ENCODE assay signal across 32 cellular contexts in genomic region chr12:106001819-106002218, GRCh38.
"Had no signal": no experiment of that assay in that cellular context is flagged by ENCODE, and none has a peak within 500 bp of the region (broad histone marks: within the 10 kb centered on the region; RNA-seq: fewer than 3 reads in every experiment).

No MANE protein-coding gene starts in this region.

- H3K9me3 Mint-ChIP-seq: activated B cell treated with CpG ODN at 0.5 μM for 24 hours; activated CD4-positive, alpha-beta memory T cell treated with anti-CD3 and anti-CD28 coated beads for 36 hours; activated naive CD4-positive, alpha-beta T cell treated with anti-CD3 and anti-CD28 coated beads, Interleukin-2, amount 10 ng/mL, durations not matched to agents 7 days and 5 days; activated naive CD8-positive, alpha-beta T cell treated with anti-CD3 and anti-CD28 coated beads, Interleukin-2, amount 10 ng/mL, durations not matched to agents 7 days and 5 days; T-helper 2 cell treated with Interferon-gamma antibody and Interleukin-4, amounts not matched to agents 5 μg/mL and 100 μg/mL, for 36 hours had no signal

- H3K36me3 Mint-ChIP-seq: activated CD4-positive, alpha-beta memory T cell treated with anti-CD3 and anti-CD28 coated beads for 36 hours; activated CD8-positive, alpha-beta memory T cell treated with anti-CD3 and anti-CD28 coated beads, Interleukin-2, amount 10 ng/mL, durations not matched to agents 7 days and 5 days; activated naive CD4-positive, alpha-beta T cell treated with anti-CD3 and anti-CD28 coated beads, Interleukin-2, amount 10 ng/mL, durations not matched to agents 7 days and 5 days; activated naive CD4-positive, alpha-beta T cell treated with anti-CD3 and anti-CD28 coated beads, Interleukin-2, amount 50 U/mL, for 72 hours; activated naive CD8-positive, alpha-beta T cell treated with anti-CD3 and anti-CD28 coated beads, Interleukin-2, amount 10 ng/mL, durations not matched to agents 7 days and 5 days; brain had no signal

- H3K27ac Mint-ChIP-seq: activated B cell treated with CpG ODN at 0.5 μM for 24 hours; activated CD4-positive, alpha-beta memory T cell treated with anti-CD3 and anti-CD28 coated beads for 36 hours; activated CD8-positive, alpha-beta memory T cell treated with anti-CD3 and anti-CD28 coated beads, Interleukin-2, amount 10 ng/mL, durations not matched to agents 7 days and 5 days; activated CD8-positive, alpha-beta T cell treated with anti-CD3 and anti-CD28 coated beads, Interleukin-2, amount 10 ng/mL, durations not matched to agents 7 days and 5 days; activated naive CD4-positive, alpha-beta T cell treated with anti-CD3 and anti-CD28 coated beads, Interleukin-2, amount 10 ng/mL, durations not matched to agents 7 days and 5 days; activated naive CD4-positive, alpha-beta T cell treated with anti-CD3 and anti-CD28 coated beads, Interleukin-2, amount 50 U/mL, for 72 hours; activated naive CD8-positive, alpha-beta T cell treated with anti-CD3 and anti-CD28 coated beads, Interleukin-2, amount 10 ng/mL, durations not matched to agents 7 days and 5 days; brain; T-helper 17 cell; T-helper 2 cell treated with Interferon-gamma antibody and Interleukin-4, amounts not matched to agents 5 μg/mL and 100 μg/mL, for 36 hours had no signal

- H3K4me1 Mint-ChIP-seq: activated B cell treated with CpG ODN at 0.5 μM for 24 hours; activated CD8-positive, alpha-beta memory T cell treated with anti-CD3 and anti-CD28 coated beads, Interleukin-2, amount 10 ng/mL, durations not matched to agents 7 days and 5 days; activated naive CD4-positive, alpha-beta T cell treated with anti-CD3 and anti-CD28 coated beads, Interleukin-2, amount 10 ng/mL, durations not matched to agents 7 days and 5 days; activated naive CD8-positive, alpha-beta T cell treated with anti-CD3 and anti-CD28 coated beads, Interleukin-2, amount 10 ng/mL, durations not matched to agents 7 days and 5 days; brain; T-helper 17 cell had no signal

- FAIRE-seq: endometrium, endothelial cell of umbilical vein had no signal

- H3K4me3 ChIP-seq: ascending aorta, colonic mucosa, esophagus muscularis mucosa, gastrocnemius medialis, heart left ventricle had no signal

- ATAC-seq: activated CD4-positive, CD25-positive, alpha-beta regulatory T cell treated with anti-CD3 and anti-CD28 coated beads, Interleukin-2, amount 50 U/mL, for 24 hours; activated CD8-positive, alpha-beta memory T cell treated with anti-CD3 and anti-CD28 coated beads, Interleukin-2, amount 10 ng/mL, durations not matched to agents 7 days and 5 days; activated CD8-positive, alpha-beta T cell treated with anti-CD3 and anti-CD28 coated beads, Interleukin-2, amount 10 ng/mL, durations not matched to agents 7 days and 5 days; activated naive CD4-positive, alpha-beta T cell treated with anti-CD3 and anti-CD28 coated beads, Interleukin-2, amount 50 U/mL, for 72 hours; gastrocnemius medialis; heart left ventricle; T-helper 17 cell had no signal

- DNase-seq: activated B cell treated with CpG ODN at 0.5 μM for 24 hours; activated CD4-positive, alpha-beta memory T cell treated with anti-CD3 and anti-CD28 coated beads for 36 hours; activated CD4-positive, alpha-beta T cell treated with anti-CD3 and anti-CD28 coated beads for 48 hours; activated CD8-positive, alpha-beta memory T cell treated with anti-CD3 and anti-CD28 coated beads, Interleukin-2, amount 10 ng/mL, durations not matched to agents 7 days and 5 days; activated CD8-positive, alpha-beta memory T cell treated with anti-CD3 and anti-CD28 coated beads, Interleukin-2, amount 50 U/mL, for 4 hours; activated CD8-positive, alpha-beta T cell treated with anti-CD3 and anti-CD28 coated beads, Interleukin-2, amount 10 ng/mL, durations not matched to agents 7 days and 5 days; activated gamma-delta T cell; activated naive CD4-positive, alpha-beta T cell; activated naive CD4-positive, alpha-beta T cell treated with anti-CD3 and anti-CD28 coated beads, Interleukin-2, amount 10 ng/mL, durations not matched to agents 7 days and 5 days; activated naive CD8-positive, alpha-beta T cell treated with anti-CD3 and anti-CD28 coated beads, Interleukin-2, amount 10 ng/mL, durations not matched to agents 7 days and 5 days; activated T-cell treated with anti-CD3 and anti-CD28 coated beads, Interleukin-2, amount 50 U/mL, for 1 hour; activated T-cell treated with anti-CD3 and anti-CD28 coated beads, Interleukin-2, amount 50 U/mL, for 48 hours; central memory CD4-positive, alpha-beta T cell; cerebellar nuclear complex; colonic mucosa; effector CD8-positive, alpha-beta T cell; foreskin keratinocyte; gastrocnemius medialis; glutamatergic neuron; heart left ventricle; hypothalamus; T-helper 17 cell; T1000; WERI-Rb-1 had no signal

- H3K4me1 ChIP-seq: ascending aorta, colonic mucosa, esophagus muscularis mucosa, gastrocnemius medialis had no signal

- H3K27me3 Mint-ChIP-seq: activated naive CD4-positive, alpha-beta T cell treated with anti-CD3 and anti-CD28 coated beads, Interleukin-2, amount 10 ng/mL, durations not matched to agents 7 days and 5 days had no signal

- H3K4me3 Mint-ChIP-seq: activated B cell treated with CpG ODN at 0.5 μM for 24 hours; activated CD4-positive, alpha-beta memory T cell treated with anti-CD3 and anti-CD28 coated beads for 36 hours; activated CD8-positive, alpha-beta memory T cell treated with anti-CD3 and anti-CD28 coated beads, Interleukin-2, amount 10 ng/mL, durations not matched to agents 7 days and 5 days; activated CD8-positive, alpha-beta T cell treated with anti-CD3 and anti-CD28 coated beads, Interleukin-2, amount 10 ng/mL, durations not matched to agents 7 days and 5 days; activated naive CD4-positive, alpha-beta T cell treated with anti-CD3 and anti-CD28 coated beads, Interleukin-2, amount 10 ng/mL, durations not matched to agents 7 days and 5 days; activated naive CD8-positive, alpha-beta T cell treated with anti-CD3 and anti-CD28 coated beads, Interleukin-2, amount 10 ng/mL, durations not matched to agents 7 days and 5 days; brain; T-helper 17 cell; T-helper 2 cell treated with Interferon-gamma antibody and Interleukin-4, amounts not matched to agents 5 μg/mL and 100 μg/mL, for 36 hours had no signal

- H3K27me3 ChIP-seq: ascending aorta, colonic mucosa, esophagus muscularis mucosa, foreskin keratinocyte, gastrocnemius medialis, heart left ventricle had no signal

- H3K36me3 ChIP-seq: ascending aorta, colonic mucosa, esophagus muscularis mucosa, gastrocnemius medialis, heart left ventricle, WERI-Rb-1 had no signal

- H3K27ac ChIP-seq: ascending aorta, colonic mucosa, esophagus muscularis mucosa, foreskin keratinocyte, gastrocnemius medialis, heart left ventricle, WERI-Rb-1 had no signal

- H3K9me3 ChIP-seq: ascending aorta, colonic mucosa, esophagus muscularis mucosa, gastrocnemius medialis, heart left ventricle had no signal
